ENCODE assay signal across 1 cellular context in genomic region chr13:71866173-71867091, GRCh38.
TF ChIP-seq lines count a peak whose summit lies in the region.

No MANE protein-coding gene starts in this region.

TF ChIP-seq in SK-N-SH, 30 proteins besides CTCF, POLR2A, EP300 and RAD21 (continued from another document):
- TF ChIP-seq, protein P1, sequence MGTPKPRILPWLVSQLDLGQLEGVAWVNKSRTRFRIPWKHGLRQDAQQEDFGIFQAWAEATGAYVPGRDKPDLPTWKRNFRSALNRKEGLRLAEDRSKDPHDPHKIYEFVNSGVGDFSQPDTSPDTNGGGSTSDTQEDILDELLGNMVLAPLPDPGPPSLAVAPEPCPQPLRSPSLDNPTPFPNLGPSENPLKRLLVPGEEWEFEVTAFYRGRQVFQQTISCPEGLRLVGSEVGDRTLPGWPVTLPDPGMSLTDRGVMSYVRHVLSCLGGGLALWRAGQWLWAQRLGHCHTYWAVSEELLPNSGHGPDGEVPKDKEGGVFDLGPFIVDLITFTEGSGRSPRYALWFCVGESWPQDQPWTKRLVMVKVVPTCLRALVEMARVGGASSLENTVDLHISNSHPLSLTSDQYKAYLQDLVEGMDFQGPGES (IDR thresholded peaks at IDR 0.05; ENCODE audit: low read depth, low read length): no peak
- TF ChIP-seq FOXM1 (IDR thresholded peaks at IDR 0.05; ENCODE audit: low read depth): no peak
- no peak for TF ChIP-seq ELF1 (IDR thresholded peaks at IDR 0.05)
- TF ChIP-seq GABPA (IDR thresholded peaks at IDR 0.05; ENCODE audit: low read depth): no peak
- TF ChIP-seq FOXJ3 (CRISPR knock-in tag; IDR thresholded peaks at IDR 0.05): no peak
- TF ChIP-seq MAX (IDR thresholded peaks at IDR 0.05; ENCODE audit: low read depth): no peak
